In genomic region chr15:66128116-66128715, GRCh38 we compare ENCODE assay signal across 1 cellular context.
TF ChIP-seq lines count a peak whose summit lies in the region.

No MANE protein-coding gene starts in this region.

TF ChIP-seq in H1, 55 proteins besides CTCF, POLR2A, EP300 and RAD21:
- TF ChIP-seq POU5F1 (IDR thresholded peaks at IDR 0.05; ENCODE audit: low read depth, low read length) = no peak
- TF ChIP-seq BCL11A (IDR thresholded peaks at IDR 0.05; ENCODE audit: low read depth in 2 of 2, low read length in 2 of 2) = no peak
- TF ChIP-seq ASH2L (IDR thresholded peaks at IDR 0.05; ENCODE audit: low read length) = no peak
- TF ChIP-seq FOSL1 (IDR thresholded peaks at IDR 0.05; ENCODE audit: insufficient read depth, low read depth, low read length) = no peak
- TF ChIP-seq NANOG (IDR thresholded peaks at IDR 0.05; ENCODE audit: insufficient read depth, low read depth, low read length, poor library complexity, severe bottlenecking) = no peak
- TF ChIP-seq RXRA (IDR thresholded peaks at IDR 0.05; ENCODE audit: insufficient read depth, low read depth, low read length) = no peak
- TF ChIP-seq ZNF274 (IDR thresholded peaks at IDR 0.05; ENCODE audit: borderline replicate concordance, extremely low read depth, low read length) = no peak
- no peak for TF ChIP-seq YY1 (IDR thresholded peaks at IDR 0.05; ENCODE audit: low read depth, low read length)
- no peak for TF ChIP-seq SP4 (IDR thresholded peaks at IDR 0.05; ENCODE audit: low read length)
- TF ChIP-seq CBX8 (IDR thresholded peaks at IDR 0.05; ENCODE audit: borderline replicate concordance, low read depth, low read length) = no peak
- no peak for TF ChIP-seq USF2 (IDR thresholded peaks at IDR 0.05; ENCODE audit: low read length)
- TF ChIP-seq GTF2F1 (IDR thresholded peaks at IDR 0.05; ENCODE audit: borderline replicate concordance, low read depth, low read length) = no peak
